ENCODE assay signal across 8 cellular contexts in genomic region chr17:77246110-77247047, GRCh38.
DNase-seq lines count a peak whose midpoint lies in the region; ATAC-seq, FAIRE-seq and TF ChIP-seq lines count a peak whose summit lies in the region.

No MANE protein-coding gene starts in this region.

- FAIRE-seq in frontal cortex (lab: Jason Lieb, UNC): no peak

- H3K27me3 Mint-ChIP-seq in brain: peaks cover 15% of the 10 kb centered on the region

- H3K9ac ChIP-seq in DND-41 (ENCODE audit: low read depth, low read length): no peak overlapping the region; the same call in 1 of the 2 replicates

- H3K4me3 ChIP-seq in DND-41 (ENCODE audit: low read depth in 1 of 2, low read length in 2 of 2) (peak overlapping the region in 1 of 2 experiments; percentile 27; a peak in 1 of 4 replicates), mucosa of descending colon (no peak overlapping the region)

- no peak for DNase-seq in DND-41
- DNase-seq in mucosa of descending colon: no peak
- no peak for DNase-seq in frontal cortex (ENCODE audit: low spot score in 2 of 2)
- DNase-seq in NCI-H2107 treated with DMSO at 0.1 percent for 48 hours (lab: John Stamatoyannopoulos, UW; ENCODE audit: unreplicated experiment): no peak
- DNase-seq in AG08396 (ENCODE audit: low spot score): no peak

- no peaks in the 10 kb centered on the region for H3K79me2 ChIP-seq in DND-41 (ENCODE audit: insufficient read depth, low read length)

- peaks cover 14% of the 10 kb centered on the region for H3K4me1 Mint-ChIP-seq in brain

- H3K9me3 ChIP-seq in DND-41 (ENCODE audit: insufficient read depth, low read length, severe bottlenecking): no peaks in the 10 kb centered on the region
- H3K9me3 ChIP-seq in mucosa of descending colon: no peaks in the 10 kb centered on the region

- peaks cover 10% of the 10 kb centered on the region for H3K4me1 ChIP-seq in DND-41 (ENCODE audit: insufficient read depth, low read length)
- peaks cover 14% of the 10 kb centered on the region for H3K4me1 ChIP-seq in mucosa of descending colon (ENCODE audit: low read depth)

- H3K4me2 ChIP-seq in DND-41 (ENCODE audit: insufficient read depth, low read length): peak overlapping the region; percentile 66

- peak overlapping the region; percentile 68 to 76 (median 72) for H3K4me3 Mint-ChIP-seq in brain

- peak overlapping the region; percentile 8 to 72 (median 66) for H3K27ac Mint-ChIP-seq in brain

- intact Hi-C loops in mucosa of descending colon (cut with DNase I, micrococcal nuclease): loop anchor here in 1 of 2 donors (5.0 kb wide), 1 partner anchor 159 kb away; no protein-coding TSS in a partner anchor

- H3K36me3 Mint-ChIP-seq in brain: no peaks in the 10 kb centered on the region

- no peak for TF ChIP-seq CTCF in DND-41 (IDR thresholded peaks at IDR 0.05; ENCODE audit: borderline replicate concordance, extremely low read depth, low read length, poor library complexity, severe bottlenecking)
- TF ChIP-seq CTCF in brain (conservative IDR thresholded peaks at IDR 0.05): no peak
- TF ChIP-seq CTCF in mucosa of descending colon (IDR thresholded peaks at IDR 0.05): no peak

- peaks cover 0 to 8% (median 0%) of the 10 kb centered on the region in 5 experiments for H3K9me3 Mint-ChIP-seq in brain

- no peak for ATAC-seq in DND-41 (ENCODE audit: insufficient read depth, low read depth)
- peak; percentile 6 for ATAC-seq in HG02885 (IDR thresholded peaks at IDR 0.05; ENCODE audit: poor library complexity, unreplicated experiment)
- peak; percentile 6 for ATAC-seq in mucosa of descending colon
- ATAC-seq in HG03095 (IDR thresholded peaks at IDR 0.05; ENCODE audit: unreplicated experiment): no peak

- no peak overlapping the region for H2AFZ ChIP-seq in DND-41 (ENCODE audit: low read depth, low read length)

- no peak overlapping the region for H3K27ac ChIP-seq in DND-41 (ENCODE audit: low read length)

- H3K27me3 ChIP-seq in DND-41 (ENCODE audit: insufficient read depth, low read length, poor library complexity): peaks cover 5% of the 10 kb centered on the region

- no peaks in the 10 kb centered on the region for H4K20me1 ChIP-seq in DND-41 (ENCODE audit: insufficient read depth, low read length)

- H3K36me3 ChIP-seq in DND-41 (ENCODE audit: insufficient read depth, low read length): no peaks in the 10 kb centered on the region
- no peaks in the 10 kb centered on the region for H3K36me3 ChIP-seq in mucosa of descending colon (ENCODE audit: low read depth)

Comparison
In these comparisons a context has a peak if more than half of its experiments do, and no peak if none do; other contexts are left out.
1. ATAC-seq: peak in HG02885 (single experiment) and mucosa of descending colon (single experiment); none in DND-41 (single experiment) and HG03095 (single experiment).